In the genomic region with DNA sequence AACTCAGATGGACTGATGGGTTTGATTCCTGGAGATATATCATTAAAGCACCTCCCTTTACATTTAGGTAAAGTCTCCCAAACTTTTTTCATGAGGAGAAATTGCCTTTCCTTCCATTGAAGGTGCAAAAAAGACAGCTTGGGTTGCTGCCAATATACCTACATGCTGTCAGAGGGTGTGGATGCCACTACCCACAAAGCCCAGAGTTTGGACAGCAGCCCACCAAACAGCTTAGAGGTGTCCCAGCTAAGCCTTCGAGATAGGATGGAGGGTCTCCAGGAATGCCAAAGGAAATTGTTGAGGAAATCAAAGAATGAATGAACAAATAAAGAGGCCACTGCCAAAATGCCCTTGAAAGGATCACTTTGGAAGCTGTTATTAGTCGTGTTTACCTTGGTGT, we compare ENCODE assay signal across 29 cellular contexts.
"Had no signal": no experiment of that assay in that cellular context is flagged by ENCODE, and none has a peak within 500 bp of the region (broad histone marks: within the 10 kb centered on the region; RNA-seq: fewer than 3 reads in every experiment).

No MANE protein-coding gene starts in this region.

- H3K4me1 Mint-ChIP-seq: central memory CD8-positive, alpha-beta T cell; memory B cell had no signal

- H3K9me3 ChIP-seq: gastrocnemius medialis, heart left ventricle, lower lobe of right lung, ovary, testis, tibial artery, upper lobe of left lung had no signal

- H3K9me3 Mint-ChIP-seq: central memory CD8-positive, alpha-beta T cell; memory B cell had no signal

- H3K4me3 ChIP-seq: dorsolateral prefrontal cortex, gastrocnemius medialis, heart left ventricle, lower lobe of right lung, ovary, smooth muscle cell, testis, tibial artery, upper lobe of left lung had no signal

- H3K27me3 ChIP-seq: ovary, testis, upper lobe of left lung had no signal

- H3K36me3 ChIP-seq: gastrocnemius medialis, heart left ventricle, lower lobe of right lung, ovary, tibial artery, upper lobe of left lung had no signal

- ATAC-seq: gastrocnemius medialis; heart left ventricle; left ventricle myocardium superior; naive thymus-derived CD8-positive, alpha-beta T cell; sciatic nerve had no signal

- H3K4me1 ChIP-seq: gastrocnemius medialis, heart left ventricle, testis, tibial artery had no signal

- H3K27ac Mint-ChIP-seq: memory B cell; naive thymus-derived CD8-positive, alpha-beta T cell had no signal

- H3K27ac ChIP-seq: dorsolateral prefrontal cortex, gastrocnemius medialis, heart left ventricle, ovary, testis, tibial artery had no signal

- DNase-seq: dorsolateral prefrontal cortex; effector CD4-positive, alpha-beta T cell; foreskin fibroblast; gastrocnemius medialis; heart left ventricle; hippocampal formation; kidney glomerular epithelial cell; left ventricle myocardium superior; midbrain; naive thymus-derived CD8-positive, alpha-beta T cell; occipital lobe; ovary; retina; stimulated activated CD4-positive, alpha-beta T cell treated with anti-CD3 and anti-CD28 coated beads, Interleukin-12 subunit alpha, Interleukin-12 subunit beta, amount 100 ng/mL, for 4 hours; stimulated activated CD4-positive, alpha-beta T cell treated with anti-CD3 and anti-CD28 coated beads, Interleukin-1b, Interleukin-23, amount 100 ng/mL, for 48 hours; stimulated activated CD4-positive, alpha-beta T cell treated with anti-CD3 and anti-CD28 coated beads, Interleukin-4, amount 100 ng/mL, for 1 hour; stimulated activated CD8-positive, alpha-beta memory T cell treated with anti-CD3 and anti-CD28 coated beads, Interleukin-4, amount 100 ng/mL, for 48 hours; stimulated activated naive CD4-positive, alpha-beta T cell treated with Interleukin-2 at 50 U/mL for 16 hours; substantia nigra; testis; tibial artery had no signal

- H3K36me3 Mint-ChIP-seq: memory B cell; naive thymus-derived CD8-positive, alpha-beta T cell had no signal

- FAIRE-seq: islet of Langerhans, urothelium cell line had no signal

- H3K4me2 ChIP-seq: smooth muscle cell had no signal

- H3K4me3 Mint-ChIP-seq: central memory CD8-positive, alpha-beta T cell; memory B cell; naive thymus-derived CD8-positive, alpha-beta T cell had no signal
